Comparison of ENCODE assay signal across 17 cellular contexts in the genomic region with DNA sequence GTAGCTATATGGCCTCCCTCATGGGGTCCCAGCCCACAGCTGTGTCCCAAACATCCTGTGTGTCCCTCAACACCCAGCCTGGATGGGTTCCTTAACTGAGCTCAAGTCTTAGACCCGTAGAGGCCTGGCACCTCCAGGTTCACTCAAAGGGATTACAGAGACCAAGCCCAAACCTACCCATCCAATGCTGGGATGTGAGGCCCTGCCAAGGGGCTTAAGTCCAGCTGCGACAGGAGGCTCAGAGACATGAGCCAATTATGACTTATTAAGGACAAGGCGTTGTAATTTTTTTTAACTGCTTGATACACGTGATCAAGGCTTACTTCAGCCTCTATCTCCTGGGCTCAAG.
A peak's percentile ranks its signal among the peaks of the same experiment; 100 is the strongest.
DNase-seq lines count a peak whose midpoint lies in the region; ATAC-seq and TF ChIP-seq lines count a peak whose summit lies in the region.
"Had no signal": no experiment of that assay in that cellular context is flagged by ENCODE, and none has a peak within 500 bp of the region (broad histone marks: within the 10 kb centered on the region; RNA-seq: fewer than 3 reads in every experiment).

No MANE protein-coding gene starts in this region.

- H3K27me3 Mint-ChIP-seq in natural killer cell treated with Interleukin-12 subunit alpha and Interleukin-12 subunit beta and Interleukin-15 and Interleukin-18, amount 100 ng/mL, for 72 hours: peaks cover 3 to 14% of the 10 kb centered on the region in 2 donors
- H3K27me3 Mint-ChIP-seq in natural killer cell (ENCODE audit: low read depth in 2 of 2): peaks cover 0 to 2% of the 10 kb centered on the region in 2 donors
- H3K27me3 Mint-ChIP-seq in effector memory CD8-positive, alpha-beta T cell: peaks cover 27 to 47% of the 10 kb centered on the region in 2 donors

- no peak overlapping the region for H3K27ac Mint-ChIP-seq in natural killer cell treated with Interleukin-12 subunit alpha and Interleukin-12 subunit beta and Interleukin-15 and Interleukin-18, amount 100 ng/mL, for 72 hours
- H3K27ac Mint-ChIP-seq in natural killer cell: no peak overlapping the region
- no peak overlapping the region for H3K27ac Mint-ChIP-seq in effector memory CD8-positive, alpha-beta T cell
- H3K27ac Mint-ChIP-seq: CD4-positive, alpha-beta memory T cell had no signal

- no peaks in the 10 kb centered on the region for H3K9me3 Mint-ChIP-seq in natural killer cell treated with Interleukin-12 subunit alpha and Interleukin-12 subunit beta and Interleukin-15 and Interleukin-18, amount 100 ng/mL, for 72 hours
- H3K9me3 Mint-ChIP-seq in natural killer cell: no peaks in the 10 kb centered on the region
- H3K9me3 Mint-ChIP-seq in effector memory CD8-positive, alpha-beta T cell: no peaks in the 10 kb centered on the region
- H3K9me3 Mint-ChIP-seq: CD4-positive, alpha-beta memory T cell had no signal

- peak; percentile 56 for DNase-seq in natural killer cell treated with Interleukin-12 subunit alpha and Interleukin-12 subunit beta and Interleukin-15 and Interleukin-18, amount 100 ng/mL, for 72 hours (ENCODE audit: low spot score)
- no peak for DNase-seq in natural killer cell
- DNase-seq in SK-N-DZ (ENCODE audit: low spot score): peak; percentile 64
- peak; percentile 30 for DNase-seq in mesenteric fat pad (ENCODE audit: low spot score)
- DNase-seq in iPS-NIHi7 (ENCODE audit: extremely low spot score): no peak
- no peak for DNase-seq in effector memory CD8-positive, alpha-beta T cell
- DNase-seq: CD4-positive, alpha-beta memory T cell; DMS 273 treated with DMSO at 0.1 percent for 48 hours; DMS79 treated with DMSO at 0.1 percent for 48 hours; NCI-H1417; NCI-H1694 treated with DMSO at 0.1 percent for 48 hours; NCI-H2081 treated with DMSO at 0.1 percent for 48 hours; NCI-H2171 treated with DMSO at 0.1 percent for 48 hours; NCI-H524 treated with DMSO at 0.1 percent for 48 hours; OCI-M1 had no signal

- TF ChIP-seq CTCF in natural killer cell (IDR thresholded peaks at IDR 0.05): no peak

- no peaks in the 10 kb centered on the region for H3K4me1 Mint-ChIP-seq in natural killer cell treated with Interleukin-12 subunit alpha and Interleukin-12 subunit beta and Interleukin-15 and Interleukin-18, amount 100 ng/mL, for 72 hours (ENCODE audit: low read depth in 2 of 2)
- no peaks in the 10 kb centered on the region for H3K4me1 Mint-ChIP-seq in natural killer cell
- H3K4me1 Mint-ChIP-seq in effector memory CD8-positive, alpha-beta T cell (ENCODE audit: low read depth in 2 of 2): no peaks in the 10 kb centered on the region
- H3K4me1 Mint-ChIP-seq: CD4-positive, alpha-beta memory T cell had no signal

- H3K36me3 Mint-ChIP-seq in natural killer cell treated with Interleukin-12 subunit alpha and Interleukin-12 subunit beta and Interleukin-15 and Interleukin-18, amount 100 ng/mL, for 72 hours: no peaks in the 10 kb centered on the region
- H3K36me3 Mint-ChIP-seq in natural killer cell: no peaks in the 10 kb centered on the region
- no peaks in the 10 kb centered on the region for H3K36me3 Mint-ChIP-seq in effector memory CD8-positive, alpha-beta T cell (ENCODE audit: insufficient read depth)
- H3K36me3 Mint-ChIP-seq: CD4-positive, alpha-beta memory T cell had no signal

- H3K4me3 Mint-ChIP-seq in natural killer cell treated with Interleukin-12 subunit alpha and Interleukin-12 subunit beta and Interleukin-15 and Interleukin-18, amount 100 ng/mL, for 72 hours: no peak overlapping the region
- H3K4me3 Mint-ChIP-seq in natural killer cell: no peak overlapping the region
- H3K4me3 Mint-ChIP-seq in effector memory CD8-positive, alpha-beta T cell: no peak overlapping the region
- H3K4me3 Mint-ChIP-seq: CD4-positive, alpha-beta memory T cell had no signal

- peak; percentile 32 to 33 for ATAC-seq in natural killer cell treated with Interleukin-12 subunit alpha and Interleukin-12 subunit beta and Interleukin-15 and Interleukin-18, amount 100 ng/mL, for 72 hours
- ATAC-seq in natural killer cell (no peak), HG02852 (IDR thresholded peaks at IDR 0.05; ENCODE audit: unreplicated experiment) (no peak)
- ATAC-seq in effector memory CD8-positive, alpha-beta T cell (replicated peaks): no peak
- ATAC-seq: Right ventricle myocardium inferior had no signal

- intact Hi-C loops in natural killer cell (cut with micrococcal nuclease): no loop called here

Comparison
In these comparisons a context has a peak if more than half of its experiments do, and no peak if none do; other contexts are left out.
1. ATAC-seq: peak in natural killer cell treated with Interleukin-12 subunit alpha and Interleukin-12 subunit beta and Interleukin-15 and Interleukin-18, amount 100 ng/mL, for 72 hours (2 of 2); none in natural killer cell (0 of 3), HG02852 (single experiment) and effector memory CD8-positive, alpha-beta T cell (single experiment).
2. DNase-seq: peak in natural killer cell treated with Interleukin-12 subunit alpha and Interleukin-12 subunit beta and Interleukin-15 and Interleukin-18, amount 100 ng/mL, for 72 hours (single experiment), SK-N-DZ (single experiment) and mesenteric fat pad (single experiment); none in natural killer cell (single experiment), iPS-NIHi7 (single experiment) and effector memory CD8-positive, alpha-beta T cell (0 of 3).